Comparison of ENCODE assay signal across 8 cellular contexts in genomic region chr2:222860740-222861410, GRCh38. TPM values are rescaled to one million over a fixed set of nuclear protein-coding genes. Genes with fewer than 3 reads are reported as not detected.
A peak's percentile ranks its signal among the peaks of the same experiment; 100 is the strongest.
DNase-seq lines count a peak whose midpoint lies in the region; ATAC-seq, FAIRE-seq and TF ChIP-seq lines count a peak whose summit lies in the region.

TSS of gene ACSL3 (plus strand) at chr2:222861036. CDS start at chr2:222908773, 47,737 bp downstream.

- peak; percentile 98 for ATAC-seq in HG03442 (IDR thresholded peaks at IDR 0.05; ENCODE audit: unreplicated experiment)
- peak; percentile 93 for ATAC-seq in left colon

- H3K4me3 ChIP-seq in BE2C (ENCODE audit: low read depth, low read length) (peak within 1 kb of the TSS; percentile 77), colonic mucosa (peak within 1 kb of the TSS; percentile 92)

- peak within 1 kb of the TSS; percentile 77 for H3K4me3 Mint-ChIP-seq in activated CD4-positive, alpha-beta T cell treated with anti-CD3 and anti-CD28 coated beads, Interleukin-2, amount 10 ng/mL, durations not matched to agents 24 days and 14 days

- H3K36me3 Mint-ChIP-seq in activated CD4-positive, alpha-beta T cell treated with anti-CD3 and anti-CD28 coated beads, Interleukin-2, amount 10 ng/mL, durations not matched to agents 24 days and 14 days (ENCODE audit: low read depth): peaks cover 4% of the 10 kb centered on the region

- peaks cover 9% of the 10 kb centered on the region for H3K4me1 Mint-ChIP-seq in activated CD4-positive, alpha-beta T cell treated with anti-CD3 and anti-CD28 coated beads, Interleukin-2, amount 10 ng/mL, durations not matched to agents 24 days and 14 days

- H3K9me3 ChIP-seq in BE2C (no peaks in the 10 kb centered on the region), colonic mucosa (no peaks in the 10 kb centered on the region)

- H3K27ac ChIP-seq in colonic mucosa: peak within 1 kb of the TSS; percentile 93

- peak; percentile 88 for FAIRE-seq in GM19239 (lab: Jason Lieb, UNC)

- H3K9me3 Mint-ChIP-seq in activated CD4-positive, alpha-beta T cell treated with anti-CD3 and anti-CD28 coated beads, Interleukin-2, amount 10 ng/mL, durations not matched to agents 24 days and 14 days: no peaks in the 10 kb centered on the region

- peak; percentile 99 for DNase-seq in BE2C
- peak; percentile 91 for DNase-seq in GM19239 (ENCODE audit: insufficient read length, low spot score)
- peak; percentile 90 for DNase-seq in NCI-H526 treated with DMSO at 0.1 percent for 48 hours (lab: John Stamatoyannopoulos, UW)
- DNase-seq in activated CD4-positive, alpha-beta T cell treated with anti-CD3 and anti-CD28 coated beads, Interleukin-2, amount 10 ng/mL, durations not matched to agents 24 days and 14 days: peak; percentile 99
- DNase-seq in colonic mucosa: peak; percentile 99
- DNase-seq in left colon: peak; percentile 96
- DNase-seq in stimulated activated CD4-positive, alpha-beta T cell treated with anti-CD3 and anti-CD28 coated beads, Interleukin-1b, Interleukin-23, amount 100 ng/mL, for 4 hours (ENCODE audit: low read depth in 2 of 2): peak; percentile 82 to 89

- intact Hi-C loops in activated CD4-positive, alpha-beta T cell treated with anti-CD3 and anti-CD28 coated beads, Interleukin-2, amount 10 ng/mL, durations not matched to agents 24 days and 14 days (cut with micrococcal nuclease): loop anchor here (1.0 to 5.0 kb wide), 6 partner anchors 42 to 205 kb away; partner anchors contain the start of gene FARSB
- intact Hi-C loops in colonic mucosa (cut with DNase I): loop anchor here (5.0 kb wide), 1 partner anchor 64 kb away; no protein-coding TSS in a partner anchor
- intact Hi-C loops in left colon (cut with DNase I, micrococcal nuclease): loop anchor here in 1 of 2 donors (5.0 kb wide), 1 partner anchor 154 kb away; no protein-coding TSS in a partner anchor

- H3K27me3 ChIP-seq in BE2C (no peaks in the 10 kb centered on the region), colonic mucosa (no peaks in the 10 kb centered on the region)

- H3K36me3 ChIP-seq in BE2C (peaks cover 5% of the 10 kb centered on the region; the same call in 1 of the 2 replicates), colonic mucosa (no peaks in the 10 kb centered on the region)

- TF ChIP-seq CTCF in BE2C (IDR thresholded peaks at IDR 0.05; ENCODE audit: low read depth, low read length): no peak
- no peak for TF ChIP-seq CTCF in colonic mucosa (IDR thresholded peaks at IDR 0.05)

- peaks cover 9% of the 10 kb centered on the region for H3K27me3 Mint-ChIP-seq in activated CD4-positive, alpha-beta T cell treated with anti-CD3 and anti-CD28 coated beads, Interleukin-2, amount 10 ng/mL, durations not matched to agents 24 days and 14 days

- H3K9ac ChIP-seq in colonic mucosa (ENCODE audit: low read depth in 2 of 2, low read length in 2 of 2): peak within 1 kb of the TSS; percentile 84 to 94

- H3K27ac Mint-ChIP-seq in activated CD4-positive, alpha-beta T cell treated with anti-CD3 and anti-CD28 coated beads, Interleukin-2, amount 10 ng/mL, durations not matched to agents 24 days and 14 days: peak within 1 kb of the TSS; percentile 67

- H3K4me1 ChIP-seq in BE2C (peaks cover 28% of the 10 kb centered on the region), colonic mucosa (peaks cover 5% of the 10 kb centered on the region)

RNA-seq across cellular contexts. Expression of gene ACSL3, which starts in this region (rescaled TPM):
- 49.1 TPM for polyA plus RNA-seq in BE2C (2012; ENCODE audit: insufficient read depth, insufficient read length, low read depth)
- 67.5 and 78.1 TPM in 2 replicates for total RNA-seq in activated CD4-positive, alpha-beta T cell treated with anti-CD3 and anti-CD28 coated beads, Interleukin-2, amount 10 ng/mL, durations not matched to agents 24 days and 14 days
- total RNA-seq in colonic mucosa (100 to 1,000 TPM; 116 to 162 TPM), left colon (100 to 1,000 TPM in 1 of 2 donors, 10 to 100 TPM in 1; 93.1 to 119 TPM)

Comparison
In these comparisons a context has a peak if more than half of its experiments do, and no peak if none do; other contexts are left out.
1. Peak in every context shown above with its lines: DNase-seq, ATAC-seq, H3K4me3 ChIP-seq and H3K27ac ChIP-seq.